ENCODE assay signal across 1 cellular context in the genomic region with DNA sequence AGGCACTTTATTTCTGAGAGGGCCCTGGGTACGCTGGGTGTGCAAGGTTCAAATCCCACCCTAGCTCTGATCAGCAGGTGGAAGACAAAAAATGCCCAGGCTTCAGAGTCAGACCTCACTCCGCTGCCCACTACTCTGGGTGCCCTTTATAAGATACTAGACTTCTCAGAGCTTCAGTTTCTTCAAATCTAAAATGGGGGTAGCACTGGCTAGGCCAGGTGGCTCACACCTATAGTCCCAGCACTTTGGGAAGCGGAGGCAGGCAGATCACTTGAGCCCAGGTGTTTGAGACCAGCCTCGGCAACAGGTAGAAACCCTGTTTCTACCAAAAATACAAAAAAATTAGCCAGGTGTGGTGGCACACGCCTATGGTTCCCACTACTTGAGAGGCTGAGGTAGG.
TF ChIP-seq lines count a peak whose summit lies in the region.

No MANE protein-coding gene starts in this region.

TF ChIP-seq in A549, 52 proteins besides CTCF, POLR2A, EP300 and RAD21:
- TF ChIP-seq TP53 (CRISPR knock-in tag; IDR thresholded peaks at IDR 0.05) (no peak), MAZ (IDR thresholded peaks at IDR 0.05; ENCODE audit: borderline replicate concordance, low read depth, low read length) (no peak)
